ENCODE assay signal across 17 cellular contexts in genomic region chr12:89573081-89573810, GRCh38. TPM values are rescaled to one million over a fixed set of nuclear protein-coding genes. Genes with fewer than 3 reads are reported as not detected.
DNase-seq lines count a peak whose midpoint lies in the region; ATAC-seq and TF ChIP-seq lines count a peak whose summit lies in the region.
"Had no signal": no experiment of that assay in that cellular context is flagged by ENCODE, and none has a peak within 500 bp of the region (broad histone marks: within the 10 kb centered on the region; RNA-seq: fewer than 3 reads in every experiment).

No MANE protein-coding gene starts in this region.

- CTCF ChIA-PET in A673 (lab: Charles Lee), result no interaction called here

- H3K36me3 ChIP-seq in A673 (ENCODE audit: insufficient read depth, low read length, poor library complexity, severe bottlenecking), result no peaks in the 10 kb centered on the region
- H3K36me3 ChIP-seq: Peyer's patch had no signal

- no peak overlapping the region for H3K4me3 ChIP-seq in A673 (ENCODE audit: low read depth, low read length, poor library complexity, severe bottlenecking)
- H3K4me3 ChIP-seq: Peyer's patch had no signal

- H3K27me3 Mint-ChIP-seq in HFFc6 (ENCODE audit: insufficient read depth), result peaks cover 3% of the 10 kb centered on the region; the same call in 1 of the 2 replicates

- H3K36me3 Mint-ChIP-seq in HFFc6 (ENCODE audit: low read depth), result no peaks in the 10 kb centered on the region

- TF ChIP-seq CTCF in A673 (conservative IDR thresholded peaks at IDR 0.05; ENCODE audit: low read depth, low read length) (no peak), HFFc6 (IDR thresholded peaks at IDR 0.05) (no peak)

- no peaks in the 10 kb centered on the region for H3K9me3 Mint-ChIP-seq in HFFc6

- no peaks in the 10 kb centered on the region for H3K27me3 ChIP-seq in A673 (replicated peaks; ENCODE audit: insufficient read depth, low read depth, low read length, poor library complexity)
- H3K27me3 ChIP-seq: Peyer's patch had no signal

- DNase-seq in A673 (ENCODE audit: low spot score) (peak; percentile 51), HFFc6 (peak; percentile 25), dedifferentiated amniotic fluid mesenchymal stem cell (ENCODE audit: extremely low spot score) (peak; percentile 28), myocyte (ENCODE audit: low read depth) (peak; percentile 35), HK-2 (ENCODE audit: unreplicated experiment) (no peak), activated gamma-delta T cell (lab: John Stamatoyannopoulos, UW) (no peak)
- DNase-seq in stimulated activated CD4-positive, alpha-beta T cell treated with anti-CD3 and anti-CD28 coated beads, Interleukin-1b, Interleukin-23, amount 100 ng/mL, for 48 hours, result no peak
- DNase-seq: 8988T, AML-193, Caco-2, GOT3, Karpas-422, NCI-H1930, NCI-H510A treated with DMSO at 0.1 percent for 48 hours, Peyer's patch, SHP77 had no signal

- BruUV-seq in A673 (replicated peaks; lab: Mats Ljungman, UMichigan), result no TSS peak

- H3K9me3 ChIP-seq in A673 (ENCODE audit: low read depth, low read length, poor library complexity, severe bottlenecking), result no peaks in the 10 kb centered on the region
- H3K9me3 ChIP-seq: Caco-2, Peyer's patch had no signal

- peaks cover 53% of the 10 kb centered on the region for H3K4me1 ChIP-seq in A673 (ENCODE audit: insufficient read depth, low read length, poor library complexity, severe bottlenecking)
- H3K4me1 ChIP-seq: Peyer's patch had no signal

- intact Hi-C loops in A673 (cut with micrococcal nuclease; ENCODE audit: unreplicated experiment), result no loop called here

- H3K4me3 Mint-ChIP-seq in HFFc6, result no peak overlapping the region

- peaks cover 69% of the 10 kb centered on the region for H3K4me1 Mint-ChIP-seq in HFFc6 (ENCODE audit: low read depth)

- no peak for ATAC-seq in GM21619 (IDR thresholded peaks at IDR 0.05; ENCODE audit: unreplicated experiment)

- POLR2A ChIA-PET in A673 (lab: Charles Lee; ENCODE audit: low non-redundant PET), result no interaction called here

- H3K27ac ChIP-seq in A673 (ENCODE audit: low read depth, low read length, poor library complexity, severe bottlenecking), result peak overlapping the region; percentile 36
- H3K27ac ChIP-seq: Peyer's patch had no signal

- no peak overlapping the region; the same call in 1 of the 2 replicates for H3K27ac Mint-ChIP-seq in HFFc6

RNA-seq across cellular contexts. Expression of gene POC1B, which starts 47.4 kb away (rescaled TPM):
- total RNA-seq in A673 (2021) (30.8 and 33.8 TPM in 2 replicates), myocyte (7.7 and 9.9 TPM in 2 replicates)
- total RNA-seq in HFFc6 (2021; fragmentation: NEBNext Ultra II Directional; extraction: Animal tissue kit (Norgen Biotek cat#: 25700)), result 10 to 100 TPM; 10.4 to 12.6 (median 11.1) TPM
- 5.9 TPM for polyA plus RNA-seq in myocyte (2012)

RNA-seq across cellular contexts. Expression of gene GALNT4, which starts 48.6 kb away (rescaled TPM):
- total RNA-seq in A673 (2021) (13.2 and 14.3 TPM in 2 replicates), myocyte (2.6 and 4.0 TPM in 2 replicates)
- 1 to 10 TPM; 6.9 to 8.1 (median 7.4) TPM for total RNA-seq in HFFc6 (2021; fragmentation: NEBNext Ultra II Directional; extraction: Animal tissue kit (Norgen Biotek cat#: 25700))
- polyA plus RNA-seq in myocyte (2012), result 1.3 TPM

Comparison
In these comparisons a context has a peak if more than half of its experiments do, and no peak if none do; other contexts are left out.
1. DNase-seq: peak in A673 (single experiment), HFFc6 (single experiment), dedifferentiated amniotic fluid mesenchymal stem cell (single experiment) and myocyte (single experiment); none in stimulated activated CD4-positive, alpha-beta T cell treated with anti-CD3 and anti-CD28 coated beads, Interleukin-1b, Interleukin-23, amount 100 ng/mL, for 48 hours (single experiment), HK-2 (single experiment) and activated gamma-delta T cell (single experiment).